19 cellular contexts compared by ENCODE assay signal in genomic region chr18:35979112-35979511, GRCh38.
DNase-seq lines count a peak whose midpoint lies in the region; ATAC-seq, FAIRE-seq and TF ChIP-seq lines count a peak whose summit lies in the region.
"Had no signal": no experiment of that assay in that cellular context is flagged by ENCODE, and none has a peak within 500 bp of the region (broad histone marks: within the 10 kb centered on the region; RNA-seq: fewer than 3 reads in every experiment).

No MANE protein-coding gene starts in this region.

- DNase-seq in A549 (ENCODE audit: low read depth in 1 of 2, low spot score in 1 of 2) (no peak), IMR-90 (no peak), K562 (ENCODE audit: extremely low read depth in 1 of 4, low spot score in 3 of 4) (no peak), NCI-H1694 (lab: John Stamatoyannopoulos, UW) (no peak), left ventricle myocardium superior (no peak)
- DNase-seq: 8988T; AML-193; Caco-2; Calu3; CD4-positive, alpha-beta T cell; CD8-positive, alpha-beta T cell; DMS79 treated with DMSO at 0.1 percent for 48 hours; GF-D8 had no signal

- H2BK5ac ChIP-seq in IMR-90 (ENCODE audit: low read depth, low read length, poor library complexity, severe bottlenecking) = no peak overlapping the region

- H4K20me1 ChIP-seq in IMR-90 (ENCODE audit: insufficient read depth, low read length) = no peaks in the 10 kb centered on the region; the same call in 1 of the 2 replicates
- no peaks in the 10 kb centered on the region for H4K20me1 ChIP-seq in K562 (replicated peaks; ENCODE audit: control insufficient read depth, insufficient read depth, low read length)

- H4K91ac ChIP-seq in IMR-90 (ENCODE audit: insufficient read depth, low read depth, low read length) = no peak overlapping the region

- no peak overlapping the region for H3K56ac ChIP-seq in IMR-90 (ENCODE audit: extremely low read depth, insufficient read depth, low read length)

- TF ChIP-seq RAD21 in A549 (conservative IDR thresholded peaks at IDR 0.05 in 1 of 2, IDR thresholded peaks at IDR 0.05 in 1 of 2) (no peak), IMR-90 (IDR thresholded peaks at IDR 0.05; ENCODE audit: low read length) (no peak), K562 (CRISPR knock-in tag; conservative IDR thresholded peaks at IDR 0.05 in 1 of 2, IDR thresholded peaks at IDR 0.05 in 1 of 2) (no peak)

- H3K9ac ChIP-seq in IMR-90 (ENCODE audit: low read depth, low read length) (no peak overlapping the region), K562 (ENCODE audit: insufficient read depth in 1 of 2, low read depth in 2 of 2, low read length in 2 of 2) (no peak overlapping the region)
- H3K9ac ChIP-seq: BLaER1 treated with 17β-estradiol and CSF1 and Interleukin-3, amounts not matched to agents 10 nM and 100 nM had no signal

- no peak for FAIRE-seq in A549 (lab: Jason Lieb, UNC)
- FAIRE-seq in K562 (lab: Jason Lieb, UNC) = no peak
- FAIRE-seq: A204.1, G401.6, GM12891, GM19239 had no signal

- no peak overlapping the region for H3K4ac ChIP-seq in IMR-90 (ENCODE audit: low read depth, low read length)

- H2AK5ac ChIP-seq in IMR-90 (ENCODE audit: low read depth, low read length) = no peak overlapping the region

- TF ChIP-seq EP300 in A549 (IDR thresholded peaks at IDR 0.05) = no peak
- no peak for TF ChIP-seq EP300 in K562 (IDR thresholded peaks at IDR 0.05; ENCODE audit: low read length)

- H3K9me3 ChIP-seq in A549 (no peaks in the 10 kb centered on the region), IMR-90 (ENCODE audit: control insufficient read depth, insufficient read depth, low read length) (no peaks in the 10 kb centered on the region; the same call in 1 of the 2 replicates), K562 (replicated peaks; ENCODE audit: control insufficient read depth, insufficient read depth, low read depth, low read length) (no peaks in the 10 kb centered on the region)
- H3K9me3 ChIP-seq: BLaER1 treated with 17β-estradiol and CSF1 and Interleukin-3, amounts not matched to agents 10 nM and 100 nM; Caco-2 had no signal

- no peak for TF ChIP-seq POLR2A in A549 (IDR thresholded peaks at IDR 0.05; ENCODE audit: low read length)
- TF ChIP-seq POLR2A in IMR-90 (IDR thresholded peaks at IDR 0.05; ENCODE audit: low read depth, low read length) = no peak
- TF ChIP-seq POLR2A in K562 (conservative IDR thresholded peaks at IDR 0.05) = no peak

- POLR2A ChIA-PET in A549 (lab: Yijun Ruan, JAX) = no interaction called here
- POLR2A ChIA-PET in IMR-90 (lab: Charles Lee; ENCODE audit: unreplicated experiment) = no interaction called here
- POLR2A ChIA-PET in K562 (lab: Yijun Ruan, JAX) = no interaction called here

- no peak overlapping the region for H2BK120ac ChIP-seq in IMR-90 (ENCODE audit: low read depth, low read length)

- H3K14ac ChIP-seq in IMR-90 (replicated peaks; ENCODE audit: low read depth, low read length) = no peak overlapping the region

- BruUV-seq in IMR-90 (replicated peaks; lab: Mats Ljungman, UMichigan) = no TSS peak
- no TSS peak for BruUV-seq in K562 (replicated peaks; lab: Mats Ljungman, UMichigan)

- no peak overlapping the region for H3K27ac ChIP-seq in A549
- no peak overlapping the region for H3K27ac ChIP-seq in IMR-90 (ENCODE audit: insufficient read depth, low read length)
- H3K27ac ChIP-seq in K562 (ENCODE audit: extremely low read depth, low read depth, low read length) = no peak overlapping the region
- H3K27ac ChIP-seq: BLaER1 treated with 17β-estradiol and CSF1 and Interleukin-3, amounts not matched to agents 10 nM and 100 nM; C4-2B had no signal

- H3K23ac ChIP-seq in IMR-90 (ENCODE audit: low read depth, low read length) = no peak overlapping the region

- in situ Hi-C loops in IMR-90 (cut with MboI; ENCODE audit: low sequenced_read_pairs) = no loop called here
- in situ Hi-C loops in K562 (cut with MboI) = no loop called here

- no peak overlapping the region for H3K4me3 ChIP-seq in A549
- H3K4me3 ChIP-seq in IMR-90 (ENCODE audit: insufficient read depth, low read depth, low read length) = no peak overlapping the region
- no peak overlapping the region for H3K4me3 ChIP-seq in K562
- H3K4me3 ChIP-seq: BLaER1 treated with 17β-estradiol and CSF1 and Interleukin-3, amounts not matched to agents 10 nM and 100 nM had no signal

- H2AFZ ChIP-seq in IMR-90 (replicated peaks; ENCODE audit: low read length, poor library complexity) (no peak overlapping the region), K562 (ENCODE audit: low read depth, low read length) (no peak overlapping the region)

- intact Hi-C loops in IMR-90 (cut with micrococcal nuclease) (no loop called here), K562 (cut with micrococcal nuclease) (no loop called here), left ventricle myocardium superior (cut with micrococcal nuclease) (no loop called here)

- no peak for TF ChIP-seq CTCF in A549 (IDR thresholded peaks at IDR 0.05)
- no peak for TF ChIP-seq CTCF in IMR-90 (conservative IDR thresholded peaks at IDR 0.05; ENCODE audit: low read depth, low read length)
- TF ChIP-seq CTCF in K562 (IDR thresholded peaks at IDR 0.05 in 2 of 3, conservative IDR thresholded peaks at IDR 0.05 in 1 of 3; ENCODE audit: insufficient read depth in 2 of 3, low read depth in 1 of 3, low read length in 3 of 3) = no peak

- H3K79me2 ChIP-seq in K562 (ENCODE audit: control insufficient read depth, insufficient read depth, low read length) = peaks cover 12% of the 10 kb centered on the region; the same call in 2 of the 3 replicates

- H2BK15ac ChIP-seq in IMR-90 (ENCODE audit: low read depth, low read length) = no peak overlapping the region

- no peak overlapping the region for H2BK20ac ChIP-seq in IMR-90 (ENCODE audit: low read depth, low read length)

- H3K27me3 ChIP-seq in IMR-90 (ENCODE audit: control insufficient read depth, insufficient read depth, low read length) (no peaks in the 10 kb centered on the region), K562 (ENCODE audit: control insufficient read depth in 2 of 2, insufficient read depth in 2 of 2, low read length in 2 of 2) (no peaks in the 10 kb centered on the region)
- H3K27me3 ChIP-seq: BLaER1 treated with 17β-estradiol and CSF1 and Interleukin-3, amounts not matched to agents 10 nM and 100 nM had no signal

- H4K5ac ChIP-seq in IMR-90 (ENCODE audit: low read depth, low read length) = no peak overlapping the region

- H3K79me1 ChIP-seq in IMR-90 (ENCODE audit: low read depth in 1 of 2, low read length in 2 of 2) = peaks cover 11 to 16% of the 10 kb centered on the region in 2 experiments; a peak in 3 of 4 replicates

- H4K8ac ChIP-seq in IMR-90 (ENCODE audit: low read depth in 2 of 2, low read length in 2 of 2) = no peak overlapping the region

- ATAC-seq in A549 (no peak), IMR-90 (ENCODE audit: low read depth) (no peak), K562 (no peak), left ventricle myocardium superior (no peak)
- ATAC-seq: CD8-positive, alpha-beta T cell had no signal

- H3K36me3 ChIP-seq in IMR-90 (ENCODE audit: control insufficient read depth, insufficient read depth, low read length) (peaks cover 19% of the 10 kb centered on the region), K562 (ENCODE audit: control insufficient read depth, insufficient read depth, low read length) (peaks cover 73% of the 10 kb centered on the region)

- no peak overlapping the region for H3K4me2 ChIP-seq in A549
- H3K4me2 ChIP-seq in IMR-90 (ENCODE audit: low read depth, low read length) = no peak overlapping the region
- H3K4me2 ChIP-seq in K562 (ENCODE audit: insufficient read depth, low read length) = no peak overlapping the region
- H3K4me2 ChIP-seq: BLaER1 treated with 17β-estradiol and CSF1 and Interleukin-3, amounts not matched to agents 10 nM and 100 nM had no signal

- H3K4me1 ChIP-seq in A549 (peaks cover under 1% of the 10 kb centered on the region; the same call in 1 of the 3 replicates), IMR-90 (ENCODE audit: control insufficient read depth, insufficient read depth, low read length) (peaks cover 9% of the 10 kb centered on the region), K562 (replicated peaks in 1 of 2; ENCODE audit: control insufficient read depth in 2 of 2, insufficient read depth in 2 of 2, low read length in 2 of 2) (peaks cover 0 to 2% of the 10 kb centered on the region in 2 experiments; a peak in 1 of 5 replicates)
- H3K4me1 ChIP-seq: Caco-2 had no signal

- H3K9me1 ChIP-seq in IMR-90 (ENCODE audit: insufficient read depth, low read length) (peaks cover 5% of the 10 kb centered on the region; the same call in 1 of the 2 replicates), K562 (ENCODE audit: control insufficient read depth, insufficient read depth, low read length) (no peaks in the 10 kb centered on the region)

- CTCF ChIA-PET in A549 (lab: Yijun Ruan, JAX) = no interaction called here
- CTCF ChIA-PET in IMR-90 (lab: Yijun Ruan, JAX) = no interaction called here
- CTCF ChIA-PET in K562 (lab: Yijun Ruan, JAX; ENCODE audit: low intra/inter-chr PET ratio) = no interaction called here

- H2AK9ac ChIP-seq in IMR-90 (replicated peaks; ENCODE audit: low read depth, low read length, poor library complexity) = no peak overlapping the region

- dilution Hi-C loops in IMR-90 (cut with HindIII; ENCODE audit: low sequenced_read_pairs, unreplicated experiment) = no loop called here

- no peak overlapping the region for H3K18ac ChIP-seq in IMR-90 (ENCODE audit: low read depth, low read length)

TF ChIP-seq in A549, 52 proteins besides CTCF, POLR2A, EP300 and RAD21:
- TF ChIP-seq KDM1A (IDR thresholded peaks at IDR 0.05; ENCODE audit: low read depth) (no peak), MAFK (IDR thresholded peaks at IDR 0.05; ENCODE audit: partially characterized antibody) (peak; percentile 49)

TF ChIP-seq in IMR-90, 13 proteins besides CTCF, POLR2A, EP300 and RAD21:
- TF ChIP-seq FOS (IDR thresholded peaks at IDR 0.05; ENCODE audit: low read depth, low read length) (no peak), MAFK (IDR thresholded peaks at IDR 0.05; ENCODE audit: low read depth, low read length) (peak; percentile 73)
TF ChIP-seq in IMR-90: peak in this region for 1.

TF ChIP-seq in K562, 482 proteins besides CTCF, POLR2A, EP300 and RAD21 (continues in another document):
- no peak for TF ChIP-seq ELK3 (CRISPR knock-in tag; IDR thresholded peaks at IDR 0.05)
- no peak for TF ChIP-seq HNRNPL (IDR thresholded peaks at IDR 0.05; ENCODE audit: low read depth, low read length)
- TF ChIP-seq ZNF316 (IDR thresholded peaks at IDR 0.05) = peak; percentile 82
- peak; percentile 41; the same call in 1 of the 2 replicates for TF ChIP-seq MAFF (IDR thresholded peaks at IDR 0.05; ENCODE audit: low read length)
- peak; percentile 56; the same call in 1 of the 2 replicates for TF ChIP-seq C11orf30 (IDR thresholded peaks at IDR 0.05; ENCODE audit: low read depth)
- TF ChIP-seq MAFG (tag; conservative IDR thresholded peaks at IDR 0.05) = 0 out of 2 replicates have a peak, but pooled peaks have one; percentile 22

Comparison
In these comparisons a context has a peak if more than half of its experiments do, and no peak if none do; other contexts are left out.
1. Of the 35 proteins assayed by ChIP-seq in both K562 and A549: peak only in K562: none; only in A549: none; in both: MAFK; in neither: 34.